Comparison of ENCODE assay signal across 9 cellular contexts in the genomic region with DNA sequence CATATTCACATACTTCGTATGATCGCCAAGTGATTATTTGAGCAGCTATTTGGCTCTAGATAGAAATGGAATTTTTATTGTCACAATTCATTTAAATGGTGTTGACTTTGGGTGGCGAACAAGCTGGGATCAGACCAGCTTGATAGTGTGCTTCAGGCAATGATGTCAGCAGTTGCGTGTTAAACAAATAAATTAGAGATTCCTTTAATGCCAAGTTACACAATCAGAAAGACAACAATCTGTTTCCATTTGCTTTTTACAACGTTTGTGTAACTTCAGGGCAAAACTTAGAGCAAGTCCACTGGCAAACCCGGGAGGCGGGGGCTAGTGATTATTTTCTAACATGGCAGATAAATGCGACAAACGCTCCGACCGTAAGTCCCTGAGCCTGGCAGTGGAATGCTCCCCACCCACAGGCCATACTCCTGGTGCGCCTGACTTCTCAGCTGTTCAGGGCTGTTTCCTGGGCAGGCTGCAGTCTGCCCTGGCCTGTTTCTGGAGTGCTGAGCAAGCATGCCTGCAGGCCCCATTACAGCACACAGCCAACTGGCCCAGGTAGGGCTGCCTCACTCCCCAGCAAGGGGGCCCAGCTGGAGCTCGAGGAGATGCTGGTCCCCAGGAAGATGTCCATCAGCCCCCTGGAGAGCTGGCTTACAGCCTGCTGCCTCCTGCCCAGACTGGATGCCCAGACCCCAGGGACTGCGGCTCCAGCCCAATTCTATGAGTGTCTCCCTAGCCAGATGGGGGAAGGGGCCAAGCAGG.
DNase-seq lines count a peak whose midpoint lies in the region; ATAC-seq, FAIRE-seq and TF ChIP-seq lines count a peak whose summit lies in the region.
"Had no signal": no experiment of that assay in that cellular context is flagged by ENCODE, and none has a peak within 500 bp of the region (broad histone marks: within the 10 kb centered on the region; RNA-seq: fewer than 3 reads in every experiment).

No MANE protein-coding gene starts in this region.

- no peaks in the 10 kb centered on the region for H3K9me3 Mint-ChIP-seq in astrocyte (ENCODE audit: unreplicated experiment)
- peaks cover 2% of the 10 kb centered on the region for H3K9me3 Mint-ChIP-seq in activated T-cell treated with anti-CD3 and anti-CD28 coated beads, Interleukin-2, amount 50 U/mL, for 24 hours
- H3K9me3 Mint-ChIP-seq in CD4-positive, alpha-beta T cell: peaks cover 3% of the 10 kb centered on the region

- H3K4me3 Mint-ChIP-seq in astrocyte (ENCODE audit: unreplicated experiment): no peak overlapping the region
- no peak overlapping the region for H3K4me3 Mint-ChIP-seq in activated T-cell treated with anti-CD3 and anti-CD28 coated beads, Interleukin-2, amount 50 U/mL, for 24 hours
- H3K4me3 Mint-ChIP-seq in CD4-positive, alpha-beta T cell: no peak overlapping the region
- H3K4me3 Mint-ChIP-seq: activated CD4-positive, alpha-beta T cell treated with anti-CD3 and anti-CD28 coated beads, Interleukin-2, amount 10 ng/mL, durations not matched to agents 24 days and 14 days had no signal

- H3K9me3 ChIP-seq in IMR-90 (ENCODE audit: control insufficient read depth, insufficient read depth, low read length): no peaks in the 10 kb centered on the region
- no peaks in the 10 kb centered on the region for H3K9me3 ChIP-seq in astrocyte (ENCODE audit: insufficient read depth, low read depth, low read length)
- no peaks in the 10 kb centered on the region for H3K9me3 ChIP-seq in upper lobe of right lung
- no peaks in the 10 kb centered on the region for H3K9me3 ChIP-seq in CD4-positive, alpha-beta T cell (ENCODE audit: control insufficient read depth, low read length)

- H3K4me3 ChIP-seq in IMR-90 (ENCODE audit: insufficient read depth, low read depth, low read length): no peak overlapping the region
- H3K4me3 ChIP-seq in astrocyte (ENCODE audit: insufficient read depth, low read depth, low read length): no peak overlapping the region
- no peak overlapping the region for H3K4me3 ChIP-seq in upper lobe of right lung

- in situ Hi-C loops in IMR-90 (cut with MboI; ENCODE audit: low sequenced_read_pairs): no loop called here

- no peak for TF ChIP-seq POLR2A in IMR-90 (IDR thresholded peaks at IDR 0.05; ENCODE audit: low read depth, low read length)

- peak overlapping the region; percentile 52; the same call in 1 of the 2 replicates for H3K14ac ChIP-seq in IMR-90 (replicated peaks; ENCODE audit: low read depth, low read length)

- no peak overlapping the region for H3K27ac Mint-ChIP-seq in astrocyte (ENCODE audit: unreplicated experiment)
- H3K27ac Mint-ChIP-seq in activated T-cell treated with anti-CD3 and anti-CD28 coated beads, Interleukin-2, amount 50 U/mL, for 24 hours: no peak overlapping the region
- no peak overlapping the region for H3K27ac Mint-ChIP-seq in CD4-positive, alpha-beta T cell
- H3K27ac Mint-ChIP-seq: activated CD4-positive, alpha-beta T cell treated with anti-CD3 and anti-CD28 coated beads, Interleukin-2, amount 10 ng/mL, durations not matched to agents 24 days and 14 days had no signal

- peak; percentile 76 for ATAC-seq in IMR-90 (ENCODE audit: low read depth)
- peak; percentile 92 for ATAC-seq in upper lobe of right lung
- ATAC-seq in CD4-positive, alpha-beta T cell (ENCODE audit: poor library complexity): no peak

- no TSS peak for BruUV-seq in IMR-90 (replicated peaks; lab: Mats Ljungman, UMichigan)

- H3K4ac ChIP-seq in IMR-90 (ENCODE audit: low read depth, low read length): peak overlapping the region; percentile 42

- H3K36me3 ChIP-seq in IMR-90 (ENCODE audit: control insufficient read depth, insufficient read depth, low read length): no peaks in the 10 kb centered on the region
- H3K36me3 ChIP-seq in astrocyte (ENCODE audit: insufficient read depth, low read length): no peaks in the 10 kb centered on the region
- H3K36me3 ChIP-seq in upper lobe of right lung: no peaks in the 10 kb centered on the region

- no peaks in the 10 kb centered on the region for H3K27me3 Mint-ChIP-seq in astrocyte (ENCODE audit: low read depth, unreplicated experiment)
- H3K27me3 Mint-ChIP-seq in activated T-cell treated with anti-CD3 and anti-CD28 coated beads, Interleukin-2, amount 50 U/mL, for 24 hours: no peaks in the 10 kb centered on the region
- no peaks in the 10 kb centered on the region for H3K27me3 Mint-ChIP-seq in CD4-positive, alpha-beta T cell
- H3K27me3 Mint-ChIP-seq: activated CD4-positive, alpha-beta T cell treated with anti-CD3 and anti-CD28 coated beads, Interleukin-2, amount 10 ng/mL, durations not matched to agents 24 days and 14 days had no signal

- H2AK9ac ChIP-seq in IMR-90 (replicated peaks; ENCODE audit: low read depth, low read length, poor library complexity): peak overlapping the region; percentile 22

- FAIRE-seq in astrocyte (lab: Jason Lieb, UNC): no peak
- FAIRE-seq: GM18507 had no signal

- peak overlapping the region; percentile 72 for H2BK120ac ChIP-seq in IMR-90 (ENCODE audit: low read depth, low read length)

- H2BK15ac ChIP-seq in IMR-90 (ENCODE audit: low read depth, low read length): peak overlapping the region; percentile 23; the same call in 2 of the 3 replicates

- H3K79me1 ChIP-seq in IMR-90 (ENCODE audit: low read depth in 1 of 2, low read length in 2 of 2): no peaks in the 10 kb centered on the region

- peak overlapping the region; percentile 28 to 69; a peak in 3 of 4 replicates for H4K8ac ChIP-seq in IMR-90 (ENCODE audit: low read depth in 2 of 2, low read length in 2 of 2)

- no peaks in the 10 kb centered on the region for H3K36me3 Mint-ChIP-seq in astrocyte (ENCODE audit: low read depth, unreplicated experiment)
- H3K36me3 Mint-ChIP-seq in activated T-cell treated with anti-CD3 and anti-CD28 coated beads, Interleukin-2, amount 50 U/mL, for 24 hours (ENCODE audit: low read depth): no peaks in the 10 kb centered on the region
- no peaks in the 10 kb centered on the region for H3K36me3 Mint-ChIP-seq in CD4-positive, alpha-beta T cell (ENCODE audit: low read depth)

- CTCF ChIA-PET in IMR-90 (lab: Yijun Ruan, JAX): interaction anchor here (0.7 kb wide), 1 partner anchor 869 kb away, joined by 3 read pairs; no protein-coding TSS in a partner anchor
- CTCF ChIA-PET in CD4-positive, alpha-beta T cell (lab: Charles Lee): no interaction called here

- H3K4me1 ChIP-seq in IMR-90 (ENCODE audit: control insufficient read depth, insufficient read depth, low read length) (peaks cover 9% of the 10 kb centered on the region), astrocyte (ENCODE audit: insufficient read depth, low read length) (peaks cover 18% of the 10 kb centered on the region), upper lobe of right lung (peaks cover 11% of the 10 kb centered on the region)

- peak overlapping the region; percentile 77 for H4K91ac ChIP-seq in IMR-90 (ENCODE audit: insufficient read depth, low read depth, low read length)

- no peak for TF ChIP-seq RAD21 in IMR-90 (IDR thresholded peaks at IDR 0.05; ENCODE audit: low read length)

- DNase-seq in IMR-90 (peak; percentile 84), astrocyte (ENCODE audit: low read depth) (peak; percentile 93), iPS-NIHi7 (ENCODE audit: extremely low spot score) (peak; percentile 41), upper lobe of right lung (peak; percentile 72), D341Med (ENCODE audit: low spot score) (no peak)
- DNase-seq in activated T-cell treated with anti-CD3 and anti-CD28 coated beads, Interleukin-2, amount 50 U/mL, for 24 hours: no peak
- DNase-seq in CD4-positive, alpha-beta T cell: no peak
- DNase-seq: activated CD4-positive, alpha-beta T cell treated with anti-CD3 and anti-CD28 coated beads, Interleukin-2, amount 10 ng/mL, durations not matched to agents 24 days and 14 days had no signal

- peak overlapping the region; percentile 92 for H4K5ac ChIP-seq in IMR-90 (ENCODE audit: low read depth, low read length)

- H3K4me2 ChIP-seq in IMR-90 (ENCODE audit: low read depth, low read length) (peak overlapping the region; percentile 36), astrocyte (ENCODE audit: low read length) (peak overlapping the region; percentile 15)

- TF ChIP-seq CTCF in IMR-90 (conservative IDR thresholded peaks at IDR 0.05; ENCODE audit: low read depth, low read length) (no peak), astrocyte (IDR thresholded peaks at IDR 0.05; ENCODE audit: insufficient read depth, low read depth, low read length) (no peak), upper lobe of right lung (IDR thresholded peaks at IDR 0.05) (no peak)
- TF ChIP-seq CTCF in CD4-positive, alpha-beta T cell (IDR thresholded peaks at IDR 0.05): no peak

- peak overlapping the region; percentile 15; the same call in 1 of the 2 replicates for H3K9ac ChIP-seq in IMR-90 (ENCODE audit: low read depth, low read length)
- H3K9ac ChIP-seq in astrocyte (ENCODE audit: low read length): peak overlapping the region; percentile 45

- H2AK5ac ChIP-seq in IMR-90 (ENCODE audit: low read depth, low read length): peak overlapping the region; percentile 60

- no peak overlapping the region for H3K23ac ChIP-seq in IMR-90 (ENCODE audit: low read depth, low read length)

- peaks cover 9% of the 10 kb centered on the region for H3K9me1 ChIP-seq in IMR-90 (ENCODE audit: insufficient read depth, low read length)

- intact Hi-C loops in IMR-90 (cut with micrococcal nuclease): loop anchor here (2.0 to 5.0 kb wide), 2 partner anchors 71 to 87 kb away; no protein-coding TSS in a partner anchor
- intact Hi-C loops in upper lobe of right lung (cut with DNase I): no loop called here
- intact Hi-C loops in CD4-positive, alpha-beta T cell (cut with DNase I, micrococcal nuclease): no loop called here

- H3K56ac ChIP-seq in IMR-90 (ENCODE audit: extremely low read depth, insufficient read depth, low read length): no peak overlapping the region; the same call in 1 of the 2 replicates

- peak overlapping the region; percentile 93 for H2BK5ac ChIP-seq in IMR-90 (ENCODE audit: low read depth, low read length, poor library complexity, severe bottlenecking)

- peak overlapping the region; percentile 80 for H2BK20ac ChIP-seq in IMR-90 (ENCODE audit: low read depth, low read length)

- H2AFZ ChIP-seq in IMR-90 (replicated peaks; ENCODE audit: low read length, poor library complexity): peak overlapping the region; percentile 64
- H2AFZ ChIP-seq in astrocyte (ENCODE audit: low read depth, low read length): peak overlapping the region; percentile 45

- 70% methylated on average over 3 of the region's 14 CpGs; no CpG with 5 or more reads in 1 of the 2 experiments for WGBS in IMR-90 (ENCODE audit: extremely low coverage in 2 of 2, insufficient read length in 1 of 2), 2 experiments

- H3K4me1 Mint-ChIP-seq in astrocyte (ENCODE audit: low read depth, unreplicated experiment): peaks cover 13% of the 10 kb centered on the region
- H3K4me1 Mint-ChIP-seq in activated T-cell treated with anti-CD3 and anti-CD28 coated beads, Interleukin-2, amount 50 U/mL, for 24 hours (ENCODE audit: low read depth): no peaks in the 10 kb centered on the region
- H3K4me1 Mint-ChIP-seq in CD4-positive, alpha-beta T cell (ENCODE audit: low read depth): no peaks in the 10 kb centered on the region
- H3K4me1 Mint-ChIP-seq: activated CD4-positive, alpha-beta T cell treated with anti-CD3 and anti-CD28 coated beads, Interleukin-2, amount 10 ng/mL, durations not matched to agents 24 days and 14 days had no signal

- H3K27me3 ChIP-seq in IMR-90 (ENCODE audit: control insufficient read depth, insufficient read depth, low read length): no peaks in the 10 kb centered on the region
- no peaks in the 10 kb centered on the region for H3K27me3 ChIP-seq in astrocyte (ENCODE audit: insufficient read depth, low read length)
- H3K27me3 ChIP-seq in upper lobe of right lung: no peaks in the 10 kb centered on the region
- no peaks in the 10 kb centered on the region for H3K27me3 ChIP-seq in CD4-positive, alpha-beta T cell (ENCODE audit: control insufficient read depth, insufficient read depth, low read length)

- no peaks in the 10 kb centered on the region for H3K79me2 ChIP-seq in astrocyte (ENCODE audit: insufficient read depth, low read length)

- H3K27ac ChIP-seq in IMR-90 (ENCODE audit: insufficient read depth, low read length): peak overlapping the region; percentile 89
- H3K27ac ChIP-seq in astrocyte (ENCODE audit: low read depth, low read length): peak overlapping the region; percentile 65
- H3K27ac ChIP-seq in upper lobe of right lung: peak overlapping the region; percentile 67
- no peak overlapping the region for H3K27ac ChIP-seq in CD4-positive, alpha-beta T cell (ENCODE audit: low read depth, low read length)

- peak overlapping the region; percentile 90 for H3K18ac ChIP-seq in IMR-90 (ENCODE audit: low read depth, low read length)

- POLR2A ChIA-PET in IMR-90 (lab: Charles Lee; ENCODE audit: unreplicated experiment): interaction anchor here (1.1 kb wide), 1 partner anchor 59 kb away, joined by 3 read pairs; no protein-coding TSS in a partner anchor
- POLR2A ChIA-PET in CD4-positive, alpha-beta T cell (lab: Charles Lee): no interaction called here

- H4K20me1 ChIP-seq in IMR-90 (ENCODE audit: insufficient read depth, low read length) (no peaks in the 10 kb centered on the region), astrocyte (ENCODE audit: insufficient read depth, low read length) (no peaks in the 10 kb centered on the region)

- dilution Hi-C loops in IMR-90 (cut with HindIII; ENCODE audit: low sequenced_read_pairs, unreplicated experiment): no loop called here

Comparison
In these comparisons a context has a peak if more than half of its experiments do, and no peak if none do; other contexts are left out.
1. DNase-seq: peak in IMR-90 (single experiment), astrocyte (single experiment), iPS-NIHi7 (single experiment) and upper lobe of right lung (single experiment); none in D341Med (single experiment), activated T-cell treated with anti-CD3 and anti-CD28 coated beads, Interleukin-2, amount 50 U/mL, for 24 hours (single experiment) and CD4-positive, alpha-beta T cell (0 of 10).